14 cellular contexts compared by ENCODE assay signal in the genomic region with DNA sequence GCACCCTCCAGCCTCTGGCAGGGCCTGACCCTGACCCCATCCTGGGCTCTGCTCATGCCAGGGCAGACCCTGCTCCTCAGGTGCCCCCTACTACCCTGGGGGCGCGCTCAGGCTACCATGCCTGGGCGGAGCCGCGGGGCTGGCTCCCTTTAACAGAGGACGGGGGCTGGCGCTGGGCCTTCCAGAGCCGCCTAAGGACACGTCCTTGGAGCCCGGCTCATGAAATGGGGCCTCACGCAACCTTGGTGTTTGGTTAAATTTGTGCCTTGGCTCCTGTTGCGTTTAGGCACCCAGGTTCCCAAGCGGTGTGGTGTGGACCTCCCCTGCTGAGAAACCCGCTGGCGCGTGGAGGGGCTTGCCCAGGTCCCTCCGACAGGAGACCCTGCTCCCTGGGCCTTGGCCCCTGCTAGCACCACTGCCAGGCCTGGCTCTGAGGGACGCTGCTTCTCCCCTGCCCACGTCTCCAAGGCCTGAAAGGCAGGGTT. TPM values are rescaled to one million over a fixed set of nuclear protein-coding genes. Genes with fewer than 3 reads are reported as not detected.
A peak's percentile ranks its signal among the peaks of the same experiment; 100 is the strongest.
DNase-seq lines count a peak whose midpoint lies in the region; ATAC-seq and TF ChIP-seq lines count a peak whose summit lies in the region.
"Had no signal": no experiment of that assay in that cellular context is flagged by ENCODE, and none has a peak within 500 bp of the region (broad histone marks: within the 10 kb centered on the region; RNA-seq: fewer than 3 reads in every experiment).

No MANE protein-coding gene starts in this region.

- H3K4me3 ChIP-seq in Panc1 (ENCODE audit: low read depth in 2 of 2, low read length in 2 of 2) (no peak overlapping the region), stomach (no peak overlapping the region), mesenchymal stem cell (ENCODE audit: insufficient read depth in 1 of 2, low read depth in 1 of 2, low read length in 2 of 2) (no peak overlapping the region)

- no TSS peak for BruUV-seq in Panc1 (replicated peaks; lab: Mats Ljungman, UMichigan)

- H2BK15ac ChIP-seq in mesenchymal stem cell (ENCODE audit: low read depth, poor library complexity, severe bottlenecking), result no peak overlapping the region

- no peak overlapping the region for H4K91ac ChIP-seq in mesenchymal stem cell (ENCODE audit: low read length)

- H3K27me3 ChIP-seq in Panc1 (ENCODE audit: control insufficient read depth, insufficient read depth, low read length) (no peaks in the 10 kb centered on the region), stomach (no peaks in the 10 kb centered on the region), mesenchymal stem cell (ENCODE audit: control insufficient read depth in 1 of 2, insufficient read depth in 1 of 2, low read length in 2 of 2) (no peaks in the 10 kb centered on the region)

- POLR2A ChIA-PET in Panc1 (lab: Charles Lee), result no interaction called here

- H3K36me3 ChIP-seq in Panc1 (ENCODE audit: control insufficient read depth, insufficient read depth, low read length) (peaks cover 6% of the 10 kb centered on the region; the same call in 1 of the 2 replicates), stomach (peaks cover 24 to 38% (median 34%) of the 10 kb centered on the region in 4 donors), mesenchymal stem cell (ENCODE audit: control insufficient read depth in 1 of 2, insufficient read depth in 2 of 2, low read depth in 1 of 2, low read length in 2 of 2) (peaks cover 28 to 34% of the 10 kb centered on the region in 2 experiments)

- peak overlapping the region; percentile 96 for H3K27ac Mint-ChIP-seq in activated T-cell treated with anti-CD3 and anti-CD28 coated beads, Interleukin-2, amount 50 U/mL, for 24 hours

- H2BK120ac ChIP-seq in mesenchymal stem cell (ENCODE audit: low read depth, low read length), result no peak overlapping the region

- no peak for ATAC-seq in Panc1
- ATAC-seq in left lobe of liver, result peak; percentile 41

- H2AK5ac ChIP-seq in mesenchymal stem cell (ENCODE audit: low read length, severe bottlenecking), result no peak overlapping the region

- peaks cover 37% of the 10 kb centered on the region for H3K79me1 ChIP-seq in mesenchymal stem cell (replicated peaks; ENCODE audit: low read length, poor library complexity, severe bottlenecking)

- WGBS in stomach, 5 donors, result 79 to 87% (median 86%) methylated on average over 14 to 19 of the region's 19 CpGs
- WGBS in mesenchymal stem cell, result 98% methylated on average over 19 of the region's 19 CpGs

- H3K36me3 Mint-ChIP-seq in activated T-cell treated with anti-CD3 and anti-CD28 coated beads, Interleukin-2, amount 50 U/mL, for 24 hours (ENCODE audit: low read depth), result peaks cover 61% of the 10 kb centered on the region

- CTCF ChIA-PET in Panc1 (lab: Charles Lee), result no interaction called here

- peaks cover 51% of the 10 kb centered on the region for H3K4me1 ChIP-seq in Panc1 (ENCODE audit: control insufficient read depth, insufficient read depth, low read length)
- H3K4me1 ChIP-seq in stomach, result peaks cover 65 to 86% (median 82%) of the 10 kb centered on the region in 4 donors
- H3K4me1 ChIP-seq in mesenchymal stem cell (ENCODE audit: control insufficient read depth, insufficient read depth, low read depth, low read length), result peaks cover 42% of the 10 kb centered on the region

- TF ChIP-seq CTCF in Panc1 (IDR thresholded peaks at IDR 0.05) (no peak), stomach (IDR thresholded peaks at IDR 0.05) (no peak)

- H2BK12ac ChIP-seq in mesenchymal stem cell (ENCODE audit: low read length in 2 of 2), result no peak overlapping the region

- H3K23ac ChIP-seq in mesenchymal stem cell (ENCODE audit: low read length in 2 of 2), result no peak overlapping the region

- no peak overlapping the region for H3K4me2 ChIP-seq in mesenchymal stem cell (ENCODE audit: low read length, poor library complexity, severe bottlenecking)

- H3K27ac ChIP-seq in Panc1 (ENCODE audit: low read length) (peak overlapping the region; percentile 29), stomach (peak overlapping the region; percentile 88 to 97 (median 93)), mesenchymal stem cell (ENCODE audit: low read length, poor library complexity, severe bottlenecking) (no peak overlapping the region)

- intact Hi-C loops in Panc1 (cut with micrococcal nuclease; ENCODE audit: unreplicated experiment), result no loop called here
- intact Hi-C loops in stomach (cut with DNase I; ENCODE audit: low total_unique reads), result no loop called here

- TF ChIP-seq EP300 in stomach (IDR thresholded peaks at IDR 0.05), result no peak

- H4K8ac ChIP-seq in mesenchymal stem cell (ENCODE audit: low read length), result no peak overlapping the region

- no peaks in the 10 kb centered on the region for H3K27me3 Mint-ChIP-seq in activated T-cell treated with anti-CD3 and anti-CD28 coated beads, Interleukin-2, amount 50 U/mL, for 24 hours

- no peak overlapping the region for H2BK5ac ChIP-seq in mesenchymal stem cell (ENCODE audit: low read depth, low read length, poor library complexity, severe bottlenecking)

- no peak for TF ChIP-seq POLR2A in stomach (IDR thresholded peaks at IDR 0.05)

- H3K4ac ChIP-seq in mesenchymal stem cell (ENCODE audit: low read depth in 1 of 2, low read length in 2 of 2), result no peak overlapping the region

- no peak overlapping the region for H3K14ac ChIP-seq in mesenchymal stem cell (ENCODE audit: low read length in 2 of 2)

- no peak overlapping the region for H3K9ac ChIP-seq in mesenchymal stem cell (ENCODE audit: low read length)

- in situ Hi-C loops in Panc1 (cut with HindIII; ENCODE audit: low pct_unique_long_range_greater_than_20kb, low sequenced_read_pairs), result no loop called here

- no peak overlapping the region for H3K4me3 Mint-ChIP-seq in activated T-cell treated with anti-CD3 and anti-CD28 coated beads, Interleukin-2, amount 50 U/mL, for 24 hours

- H3K9me3 ChIP-seq in Panc1 (ENCODE audit: control insufficient read depth, insufficient read depth, low read depth, low read length), result no peaks in the 10 kb centered on the region
- no peaks in the 10 kb centered on the region for H3K9me3 ChIP-seq in stomach
- H3K9me3 ChIP-seq in mesenchymal stem cell (ENCODE audit: control insufficient read depth, low read length), result no peaks in the 10 kb centered on the region

- H3K4me1 Mint-ChIP-seq in activated T-cell treated with anti-CD3 and anti-CD28 coated beads, Interleukin-2, amount 50 U/mL, for 24 hours (ENCODE audit: low read depth), result peaks cover 44% of the 10 kb centered on the region

- no peak for DNase-seq in activated T-cell treated with anti-CD3 and anti-CD28 coated beads, Interleukin-2, amount 50 U/mL, for 24 hours
- DNase-seq in activated T-cell treated with anti-CD3 and anti-CD28 coated beads for 4 hours (no peak), Panc1 (ENCODE audit: low read depth, low spot score) (no peak), left lobe of liver (ENCODE audit: low spot score) (no peak), stomach (no peak), mesenchymal stem cell (no peak), NCI-H1048 (lab: John Stamatoyannopoulos, UW) (no peak), KG1 (lab: John Stamatoyannopoulos, UW) (no peak)
- DNase-seq: DMS53; NCI-H1092; NCI-H1694; NCI-H69; NK-92 treated with Interleukin-12 subunit alpha and Interleukin-12 subunit beta, amount 100 ng/mL, for 24 hours; SIG-M5 had no signal

- H3K18ac ChIP-seq in mesenchymal stem cell (ENCODE audit: low read depth in 1 of 2, low read length in 2 of 2), result no peak overlapping the region

- H2AFZ ChIP-seq in mesenchymal stem cell (ENCODE audit: low read depth, low read length), result no peak overlapping the region

- H3K9me3 Mint-ChIP-seq in activated T-cell treated with anti-CD3 and anti-CD28 coated beads, Interleukin-2, amount 50 U/mL, for 24 hours, result no peaks in the 10 kb centered on the region

RNA-seq across cellular contexts. Expression of a gene that starts 3.4 kb away (rescaled TPM):
- total RNA-seq in Panc1 (2021; ENCODE audit: unreplicated experiment) (63.9 TPM), left lobe of liver (64.2 TPM), stomach (100 to 1,000 TPM in 3 of 5 donors, 10 to 100 TPM in 2; 77.3 to 419 (median 104) TPM)
- 69.9 TPM for polyA plus RNA-seq in Panc1 (2012; ENCODE audit: insufficient read length)
- 10 to 100 TPM; 23.9 to 34.7 (median 24.9) TPM for polyA plus RNA-seq in stomach
- polyA plus RNA-seq in mesenchymal stem cell (2013, experiment 1 of 2), result 26.1 TPM
- polyA plus RNA-seq in mesenchymal stem cell (2013, experiment 2 of 2), result 24.7 TPM

RNA-seq across cellular contexts. Expression of a gene that starts 9.9 kb away (rescaled TPM):
- total RNA-seq in Panc1 (2021; ENCODE audit: unreplicated experiment), result 47.1 TPM
- polyA plus RNA-seq in Panc1 (2012; ENCODE audit: insufficient read length), result 55.5 TPM
- total RNA-seq in left lobe of liver, result 29.0 TPM
- 100 to 1,000 TPM in 4 of 5 donors, 10 to 100 TPM in 1; 31.8 to 185 (median 148) TPM for total RNA-seq in stomach
- 100 to 1,000 TPM in 2 of 3 donors, 10 to 100 TPM in 1; 93.5 to 134 (median 128) TPM for polyA plus RNA-seq in stomach
- 18.4 TPM for polyA plus RNA-seq in mesenchymal stem cell (2013, experiment 1 of 2)
- 19.8 TPM for polyA plus RNA-seq in mesenchymal stem cell (2013, experiment 2 of 2)

RNA-seq across cellular contexts. Expression of a gene that starts 25.1 kb away (rescaled TPM):
- total RNA-seq in Panc1 (2021; ENCODE audit: unreplicated experiment) (37.0 TPM), left lobe of liver (13.0 TPM), stomach (10 to 100 TPM in 4 of 5 donors, 1 to 10 TPM in 1; 9.4 to 40.6 (median 31.9) TPM)
- polyA plus RNA-seq in Panc1 (2012; ENCODE audit: insufficient read length), result 31.7 TPM
- 10 to 100 TPM; 17.0 to 30.0 (median 21.1) TPM for polyA plus RNA-seq in stomach
- polyA plus RNA-seq in mesenchymal stem cell (2013, experiment 1 of 2), result 13.6 TPM
- 13.2 TPM for polyA plus RNA-seq in mesenchymal stem cell (2013, experiment 2 of 2)

RNA-seq across cellular contexts. Expression of a gene that starts 36.7 kb away (rescaled TPM):
- total RNA-seq in Panc1 (2021; ENCODE audit: unreplicated experiment) (35.9 TPM), left lobe of liver (14.4 TPM), stomach (100 to 1,000 TPM in 1 of 5 donors, 10 to 100 TPM in 4; 14.3 to 134 (median 25.5) TPM)
- 27.6 TPM for polyA plus RNA-seq in Panc1 (2012; ENCODE audit: insufficient read length)
- polyA plus RNA-seq in stomach, result 10 to 100 TPM; 14.9 to 39.6 (median 20.0) TPM
- 14.4 TPM for polyA plus RNA-seq in mesenchymal stem cell (2013, experiment 1 of 2)
- polyA plus RNA-seq in mesenchymal stem cell (2013, experiment 2 of 2), result 14.8 TPM
